Comparison of ENCODE assay signal across 16 cellular contexts in the genomic region with DNA sequence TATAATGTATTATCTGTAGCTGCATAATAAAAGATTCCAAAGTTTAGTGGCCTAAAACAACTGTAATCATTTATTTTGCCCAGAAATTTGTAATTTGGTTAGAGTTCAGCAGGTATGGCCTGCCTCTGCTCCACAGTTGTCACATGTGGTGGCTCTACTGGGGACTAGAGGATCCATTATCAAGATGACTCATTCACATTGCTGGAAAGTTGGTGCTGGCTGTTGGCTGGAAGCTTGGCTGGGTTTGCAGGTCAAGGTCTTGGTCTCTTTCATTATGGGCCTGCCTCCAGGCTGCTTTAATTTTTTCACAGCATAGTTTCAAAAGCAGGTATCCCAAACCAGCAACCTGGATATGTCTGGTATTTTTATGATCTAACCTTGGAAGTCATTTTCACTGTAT. TPM values are rescaled to one million over a fixed set of nuclear protein-coding genes. Genes with fewer than 3 reads are reported as not detected.
DNase-seq lines count a peak whose midpoint lies in the region; ATAC-seq, FAIRE-seq and TF ChIP-seq lines count a peak whose summit lies in the region.
"Had no signal": no experiment of that assay in that cellular context is flagged by ENCODE, and none has a peak within 500 bp of the region (broad histone marks: within the 10 kb centered on the region; RNA-seq: fewer than 3 reads in every experiment).

No MANE protein-coding gene starts in this region.

- H3K27ac ChIP-seq in K562 (ENCODE audit: extremely low read depth, low read depth, low read length) (no peak overlapping the region), SK-N-SH (ENCODE audit: low read depth in 2 of 2, low read length in 1 of 2) (no peak overlapping the region)
- H3K27ac ChIP-seq: BLaER1 treated with 17β-estradiol and CSF1 and Interleukin-3, amounts not matched to agents 10 nM and 100 nM had no signal

- H3K36me3 ChIP-seq in K562 (ENCODE audit: control insufficient read depth, insufficient read depth, low read length) (no peaks in the 10 kb centered on the region), SK-N-SH (replicated peaks in 1 of 2; ENCODE audit: control insufficient read depth in 1 of 2, insufficient read depth in 2 of 2, low read length in 1 of 2) (no peaks in the 10 kb centered on the region)
- H3K36me3 ChIP-seq: BLaER1 treated with 17β-estradiol and CSF1 and Interleukin-3, amounts not matched to agents 10 nM and 100 nM had no signal

- H3K9me1 ChIP-seq in K562 (ENCODE audit: control insufficient read depth, insufficient read depth, low read length), result no peaks in the 10 kb centered on the region

- no peaks in the 10 kb centered on the region for H3K27me3 ChIP-seq in K562 (ENCODE audit: control insufficient read depth in 2 of 2, insufficient read depth in 2 of 2, low read length in 2 of 2)
- H3K27me3 ChIP-seq in SK-N-SH (ENCODE audit: insufficient read depth), result no peaks in the 10 kb centered on the region
- H3K27me3 ChIP-seq: BLaER1 treated with 17β-estradiol and CSF1 and Interleukin-3, amounts not matched to agents 10 nM and 100 nM had no signal

- H4K20me1 ChIP-seq in K562 (replicated peaks; ENCODE audit: control insufficient read depth, insufficient read depth, low read length), result no peaks in the 10 kb centered on the region
- H4K20me1 ChIP-seq in SK-N-SH (ENCODE audit: insufficient read depth), result no peaks in the 10 kb centered on the region
- H4K20me1 ChIP-seq: BLaER1 treated with 17β-estradiol and CSF1 and Interleukin-3, amounts not matched to agents 10 nM and 100 nM had no signal

- no TSS peak for BruUV-seq in K562 (replicated peaks; lab: Mats Ljungman, UMichigan)

- H3K4me3 ChIP-seq in K562 (no peak overlapping the region), SK-N-SH (ENCODE audit: low read depth in 2 of 2, low read length in 1 of 2) (no peak overlapping the region; a peak in 1 of 4 replicates)
- H3K4me3 ChIP-seq: BLaER1 treated with 17β-estradiol and CSF1 and Interleukin-3, amounts not matched to agents 10 nM and 100 nM had no signal

- ATAC-seq in K562 (no peak), left cardiac atrium (peak in 1 of 2 donors; percentile 78), HG03045 (IDR thresholded peaks at IDR 0.05; ENCODE audit: unreplicated experiment) (no peak)

- H3K9me2 ChIP-seq in SK-N-SH, result no peaks in the 10 kb centered on the region

- H3K79me2 ChIP-seq in K562 (ENCODE audit: control insufficient read depth, insufficient read depth, low read length) (no peaks in the 10 kb centered on the region), SK-N-SH (ENCODE audit: insufficient read depth) (no peaks in the 10 kb centered on the region)

- TF ChIP-seq EP300 in K562 (IDR thresholded peaks at IDR 0.05; ENCODE audit: low read length), result no peak
- no peak for TF ChIP-seq EP300 in SK-N-SH (IDR thresholded peaks at IDR 0.05; ENCODE audit: borderline replicate concordance in 1 of 2, low read depth in 1 of 2, low read length in 1 of 2)

- CTCF ChIA-PET in K562 (lab: Yijun Ruan, JAX; ENCODE audit: low intra/inter-chr PET ratio), result no interaction called here
- CTCF ChIA-PET in SK-N-SH (lab: Yijun Ruan, JAX), result no interaction called here

- POLR2A ChIA-PET in K562 (lab: Yijun Ruan, JAX), result interaction anchor here (1.5 kb wide), 1 partner anchor 10 kb away, joined by 3 read pairs; no protein-coding TSS in a partner anchor
- POLR2A ChIA-PET in SK-N-SH (lab: Yijun Ruan, JAX), result no interaction called here

- no peak for TF ChIP-seq POLR2A in K562 (conservative IDR thresholded peaks at IDR 0.05)

- FAIRE-seq in K562 (lab: Jason Lieb, UNC), result no peak

- H3F3A ChIP-seq in SK-N-SH (replicated peaks; ENCODE audit: insufficient read depth), result no peaks in the 10 kb centered on the region

- H3K4me1 ChIP-seq in K562 (replicated peaks in 1 of 2; ENCODE audit: control insufficient read depth in 2 of 2, insufficient read depth in 2 of 2, low read length in 2 of 2) (no peaks in the 10 kb centered on the region), SK-N-SH (ENCODE audit: control insufficient read depth in 1 of 2, insufficient read depth in 2 of 2, low read depth in 1 of 2, low read length in 1 of 2) (no peaks in the 10 kb centered on the region)
- H3K4me1 ChIP-seq: BLaER1 treated with 17β-estradiol and CSF1 and Interleukin-3, amounts not matched to agents 10 nM and 100 nM had no signal

- peak; percentile 2 for DNase-seq in M059J (ENCODE audit: low read depth)
- peak in 1 of 4 experiments; percentile 4 for DNase-seq in K562 (ENCODE audit: extremely low read depth in 1 of 4, low spot score in 3 of 4)
- DNase-seq in left cardiac atrium, result peak; percentile 18
- peak; percentile 17 for DNase-seq in myocyte (ENCODE audit: low read depth)
- DNase-seq in activated effector memory CD4-positive, alpha-beta T cell treated with Interleukin-2 at 50 U/mL for 16 hours, result no peak
- no peak for DNase-seq in NCI-H69 (lab: John Stamatoyannopoulos, UW)
- DNase-seq in SK-N-SH, result no peak
- DNase-seq: ACHN; Calu3; CD4-positive, CD25-positive, alpha-beta regulatory T cell; DMS 273 treated with DMSO at 0.1 percent for 48 hours; HCEC 1CT; HFFc6 had no signal

- in situ Hi-C loops in K562 (cut with MboI), result no loop called here

- intact Hi-C loops in K562 (cut with micrococcal nuclease), result no loop called here
- intact Hi-C loops in left cardiac atrium (cut with DNase I), result no loop called here

- TF ChIP-seq RAD21 in K562 (CRISPR knock-in tag; conservative IDR thresholded peaks at IDR 0.05 in 1 of 2, IDR thresholded peaks at IDR 0.05 in 1 of 2) (no peak), SK-N-SH (IDR thresholded peaks at IDR 0.05; ENCODE audit: low read length) (no peak)

- H2AFZ ChIP-seq in K562 (ENCODE audit: low read depth, low read length) (no peak overlapping the region; the same call in 1 of the 2 replicates), SK-N-SH (ENCODE audit: low read depth) (no peak overlapping the region)

- TF ChIP-seq CTCF in K562 (IDR thresholded peaks at IDR 0.05 in 2 of 3, conservative IDR thresholded peaks at IDR 0.05 in 1 of 3; ENCODE audit: insufficient read depth in 2 of 3, low read depth in 1 of 3, low read length in 3 of 3), result no peak
- TF ChIP-seq CTCF in SK-N-SH (IDR thresholded peaks at IDR 0.05), result no peak

- no peaks in the 10 kb centered on the region for H3K9me3 ChIP-seq in K562 (replicated peaks; ENCODE audit: control insufficient read depth, insufficient read depth, low read depth, low read length)
- no peaks in the 10 kb centered on the region for H3K9me3 ChIP-seq in SK-N-SH
- H3K9me3 ChIP-seq: BLaER1 treated with 17β-estradiol and CSF1 and Interleukin-3, amounts not matched to agents 10 nM and 100 nM had no signal

- H3K9ac ChIP-seq in K562 (ENCODE audit: insufficient read depth in 1 of 2, low read depth in 2 of 2, low read length in 2 of 2) (no peak overlapping the region), SK-N-SH (no peak overlapping the region)
- H3K9ac ChIP-seq: BLaER1 treated with 17β-estradiol and CSF1 and Interleukin-3, amounts not matched to agents 10 nM and 100 nM had no signal

- H3K4me2 ChIP-seq in K562 (ENCODE audit: insufficient read depth, low read length), result no peak overlapping the region
- no peak overlapping the region for H3K4me2 ChIP-seq in SK-N-SH
- H3K4me2 ChIP-seq: BLaER1 treated with 17β-estradiol and CSF1 and Interleukin-3, amounts not matched to agents 10 nM and 100 nM had no signal

TF ChIP-seq in K562, 482 proteins besides CTCF, POLR2A, EP300 and RAD21 (continues in another document):
- TF ChIP-seq MTF1 (CRISPR knock-in tag; IDR thresholded peaks at IDR 0.05; ENCODE audit: borderline replicate concordance), result no peak

TF ChIP-seq in SK-N-SH, 30 proteins besides CTCF, POLR2A, EP300 and RAD21 (continues in another document):
- no peak for TF ChIP-seq TEAD4 (IDR thresholded peaks at IDR 0.05; ENCODE audit: borderline replicate concordance, insufficient read depth)

RNA-seq across cellular contexts. Expression of a gene that starts 17.6 kb away (rescaled TPM):
- 0.05 and 0.12 TPM in 2 replicates for total RNA-seq in M059J (2014; rRNA removed; shearing (Covaris generic))
- total RNA-seq in K562 (2011; cell fraction: chromatin; rRNA removed; ENCODE audit: low replicate concordance), result 0.42 and 2.1 TPM in 2 replicates
- 0.17 and 0.26 TPM in 2 replicates for total RNA-seq in K562 (2011; cell fraction: nucleolus; rRNA removed)
- total RNA-seq in K562 (2011; cell fraction: nucleoplasm; rRNA removed), result 0.73 and 1.7 TPM in 2 replicates
- 0.05 and 0.12 TPM in 2 replicates for total RNA-seq in K562 (2014; rRNA removed)
- 0.15 and 0.19 TPM in 2 replicates for total RNA-seq in K562 (2014; rRNA removed; fragmentation: Illumina TruSeq; extraction: Trizol)
- total RNA-seq in K562 (2015; rRNA removed; fragmentation: Illumina TruSeq; extraction: Trizol), result 0.29 and 0.30 TPM in 2 replicates
- 0.13 and 0.20 TPM in 2 replicates for total RNA-seq in K562 (2021)
- polyA plus RNA-seq in K562 (2011; rRNA removed), result 0.04 and 0.50 TPM in 2 replicates
- polyA plus RNA-seq in K562 (2011; cell fraction: cytosol; rRNA removed), result 0.01 and 0.04 TPM in 2 replicates
- 0.18 and 0.92 TPM in 2 replicates for polyA plus RNA-seq in K562 (2011; cell fraction: nucleus; rRNA removed)
- polyA plus RNA-seq in K562 (2012), result 0.16 and 0.29 TPM in 2 replicates
- 0.14 and 0.16 TPM in 2 replicates for polyA plus RNA-seq in K562 (2014; fragmentation: Illumina TruSeq; extraction: Trizol)
- polyA plus RNA-seq in K562 (2014; fragmentation: Nextera tagmentation; extraction: Ambion mirVana), result under 1 TPM; 0.14 to 0.34 TPM
- 0.09 TPM in 2 replicates for polyA plus RNA-seq in K562 (2014; rRNA removed)
- polyA minus RNA-seq in K562 (2011; rRNA and poly(A)+ RNA removed), result 0.14 TPM in 1 of 2 replicates, not detected in the other
- not detected in 2 replicates for polyA minus RNA-seq in K562 (2011; cell fraction: cytosol; rRNA and poly(A)+ RNA removed)
- 0.27 TPM in 1 of 2 replicates, not detected in the other for polyA minus RNA-seq in K562 (2011; cell fraction: nucleus; rRNA and poly(A)+ RNA removed)
- total RNA-seq in left cardiac atrium, result 100 to 1,000 TPM; 174 to 207 TPM
- total RNA-seq in myocyte, result 2.7 and 12.8 TPM in 2 replicates
- polyA plus RNA-seq in myocyte (2012), result 0.74 TPM
- polyA plus RNA-seq in SK-N-SH (2012; rRNA removed), result not detected in 2 replicates
- polyA plus RNA-seq in SK-N-SH (2012; cell fraction: cytosol; rRNA removed), result not detected in 2 replicates
- polyA plus RNA-seq in SK-N-SH (2012; cell fraction: nucleus; rRNA removed), result not detected in 2 replicates
- total RNA-seq: Calu3; CD4-positive, CD25-positive, alpha-beta regulatory T cell; HFFc6; HT-29 had no signal
- polyA plus RNA-seq: CD4-positive, CD25-positive, alpha-beta regulatory T cell had no signal

Comparison
In these comparisons a context has a peak if more than half of its experiments do, and no peak if none do; other contexts are left out.
1. DNase-seq: peak in M059J (single experiment), left cardiac atrium (single experiment) and myocyte (single experiment); none in activated effector memory CD4-positive, alpha-beta T cell treated with Interleukin-2 at 50 U/mL for 16 hours (single experiment), NCI-H69 (single experiment) and SK-N-SH (single experiment).
2. RNA of a gene that starts 17.6 kb away (total RNA-seq): 174 to 207 TPM in left cardiac atrium; 2.7 to 12.8 TPM in myocyte, 0.05 to 2.1 TPM in K562 and 0.05 to 0.12 TPM in M059J; every median in the first group is over 10 times any median in the second.